Comparison of ENCODE assay signal across 9 cellular contexts in genomic region chr19:13100031-13100588, GRCh38. TPM values are rescaled to one million over a fixed set of nuclear protein-coding genes. Genes with fewer than 3 reads are reported as not detected.
DNase-seq lines count a peak whose midpoint lies in the region; ATAC-seq, FAIRE-seq and TF ChIP-seq lines count a peak whose summit lies in the region.
"Had no signal": no experiment of that assay in that cellular context is flagged by ENCODE, and none has a peak within 500 bp of the region (broad histone marks: within the 10 kb centered on the region; RNA-seq: fewer than 3 reads in every experiment).

No MANE protein-coding gene starts in this region.

- peaks cover 61% of the 10 kb centered on the region for H3K27me3 Mint-ChIP-seq in type B pancreatic cell
- peaks cover 19% of the 10 kb centered on the region for H3K27me3 Mint-ChIP-seq in osteocyte (ENCODE audit: unreplicated experiment)

- H3K36me3 ChIP-seq in MM.1S (replicated peaks; ENCODE audit: insufficient read depth, low read length) (no peaks in the 10 kb centered on the region), pancreas (peaks cover 0 to 5% (median 0%) of the 10 kb centered on the region in 3 donors)

- peaks cover 5% of the 10 kb centered on the region for H3K79me2 ChIP-seq in MM.1S (ENCODE audit: low read length)

- H3K36me3 Mint-ChIP-seq in type B pancreatic cell = no peaks in the 10 kb centered on the region
- H3K36me3 Mint-ChIP-seq in osteocyte (ENCODE audit: unreplicated experiment) = peaks cover 5% of the 10 kb centered on the region

- H3K9me3 Mint-ChIP-seq in type B pancreatic cell (no peaks in the 10 kb centered on the region), osteocyte (ENCODE audit: unreplicated experiment) (no peaks in the 10 kb centered on the region)

- TF ChIP-seq CTCF in MM.1S (IDR thresholded peaks at IDR 0.05; ENCODE audit: low read length) (no peak), type B pancreatic cell (conservative IDR thresholded peaks at IDR 0.05) (no peak), pancreas (IDR thresholded peaks at IDR 0.05) (no peak), osteocyte (IDR thresholded peaks at IDR 0.05) (no peak)

- WGBS in pancreas, 2 donors = 75 to 81% methylated on average over 12 of the region's 12 CpGs

- H3K27ac ChIP-seq in MM.1S (ENCODE audit: low read length) (no peak overlapping the region), pancreas (peak overlapping the region in 2 of 4 donors; percentile 64 to 68)

- H3K4me2 ChIP-seq in MM.1S (ENCODE audit: low read depth, low read length) = 0 out of 2 replicates have a peak overlapping the region, but pooled peaks have one; percentile 72

- DNase-seq in AML-193 (lab: John Stamatoyannopoulos, UW) = peak; percentile 48 to 64
- no peak for DNase-seq in MM.1S
- peak; percentile 57 for DNase-seq in activated effector memory CD4-positive, alpha-beta T cell treated with Interleukin-2 at 50 U/mL for 16 hours
- DNase-seq in type B pancreatic cell (ENCODE audit: extremely low spot score, unreplicated experiment) = no peak
- no peak for DNase-seq in pancreas
- no peak for DNase-seq in osteocyte (ENCODE audit: extremely low spot score, unreplicated experiment)

- peaks cover 39% of the 10 kb centered on the region for H3K4me1 ChIP-seq in MM.1S (ENCODE audit: low read length)
- peaks cover 87% of the 10 kb centered on the region for H3K4me1 ChIP-seq in mononuclear cell (ENCODE audit: insufficient read depth, low read length)
- H3K4me1 ChIP-seq in pancreas = peaks cover 0 to 7% (median 0%) of the 10 kb centered on the region in 3 donors

- peak overlapping the region; percentile 49 for H2AFZ ChIP-seq in MM.1S (ENCODE audit: low read length)

- no peaks in the 10 kb centered on the region for H3K9me3 ChIP-seq in MM.1S (replicated peaks; ENCODE audit: insufficient read depth, low read length)
- no peaks in the 10 kb centered on the region for H3K9me3 ChIP-seq in mononuclear cell (ENCODE audit: low read depth, low read length)
- H3K9me3 ChIP-seq in pancreas = no peaks in the 10 kb centered on the region

- H3K4me3 ChIP-seq in MM.1S (ENCODE audit: low read length) (no peak overlapping the region), mononuclear cell (ENCODE audit: low read length) (peak overlapping the region; percentile 38), pancreas (no peak overlapping the region)

- FAIRE-seq in pancreas (lab: Jason Lieb, UNC) = no peak
- FAIRE-seq: G401.6 had no signal

- no peak overlapping the region for H3K9ac ChIP-seq in MM.1S (ENCODE audit: low read length)

- peaks cover 38% of the 10 kb centered on the region for H3K27me3 ChIP-seq in MM.1S (replicated peaks; ENCODE audit: insufficient read depth, low read length)
- H3K27me3 ChIP-seq in mononuclear cell (ENCODE audit: insufficient read depth, low read length) = peaks cover 3% of the 10 kb centered on the region
- H3K27me3 ChIP-seq in pancreas = no peaks in the 10 kb centered on the region

- intact Hi-C loops in pancreas (cut with DNase I) = loop anchor here in 1 of 3 donors (10.0 kb wide), 1 partner anchor 135 kb away; no protein-coding TSS in a partner anchor

- peaks cover 29% of the 10 kb centered on the region for H3F3A ChIP-seq in MM.1S (ENCODE audit: insufficient read depth, low read length)

- H3K9me2 ChIP-seq in MM.1S (replicated peaks; ENCODE audit: insufficient read depth, low read length) = no peaks in the 10 kb centered on the region

- H3K4me1 Mint-ChIP-seq in type B pancreatic cell (ENCODE audit: unreplicated experiment) (peaks cover 13% of the 10 kb centered on the region), osteocyte (ENCODE audit: unreplicated experiment) (peaks cover 19% of the 10 kb centered on the region)

- H3K27ac Mint-ChIP-seq in type B pancreatic cell = peak overlapping the region; percentile 77
- H3K27ac Mint-ChIP-seq in osteocyte (ENCODE audit: unreplicated experiment) = no peak overlapping the region

- no peaks in the 10 kb centered on the region for H4K20me1 ChIP-seq in MM.1S (ENCODE audit: insufficient read depth, low read length)

- ATAC-seq in HG03280 (IDR thresholded peaks at IDR 0.05; ENCODE audit: unreplicated experiment) = no peak
- no peak for ATAC-seq in pancreas

- H3K4me3 Mint-ChIP-seq in type B pancreatic cell (peak overlapping the region; percentile 62), osteocyte (ENCODE audit: unreplicated experiment) (no peak overlapping the region)

RNA-seq across cellular contexts. Expression of gene LYL1, which starts 2.5 kb away (rescaled TPM):
- total RNA-seq in mononuclear cell (20.5 TPM), type B pancreatic cell (ENCODE audit: low replicate concordance) (0.19 TPM in 1 of 2 replicates, not detected in the other), pancreas (1 to 10 TPM in 4 of 6 donors, under 1 TPM in 2; 0.51 to 5.5 (median 1.7) TPM), osteocyte (not detected in 2 replicates)
- polyA plus RNA-seq in pancreas = 1 to 10 TPM; 2.6 to 3.6 TPM

RNA-seq across cellular contexts. Expression of gene TRMT1, which starts 16.4 kb away (rescaled TPM):
- total RNA-seq in mononuclear cell (30.7 TPM), type B pancreatic cell (ENCODE audit: low replicate concordance) (48.1 and 69.7 TPM in 2 replicates), pancreas (10 to 100 TPM; 12.7 to 29.2 (median 19.1) TPM), osteocyte (37.4 and 43.1 TPM in 2 replicates)
- 100 to 1,000 TPM in 1 of 2 donors, 10 to 100 TPM in 1; 85.5 to 108 TPM for polyA plus RNA-seq in pancreas

RNA-seq across cellular contexts. Expression of gene NACC1, which starts 18.0 kb away (rescaled TPM):
- total RNA-seq in mononuclear cell = 16.0 TPM
- 66.8 and 77.9 TPM in 2 replicates for total RNA-seq in type B pancreatic cell (ENCODE audit: low replicate concordance)
- 10 to 100 TPM in 5 of 6 donors, 1 to 10 TPM in 1; 9.8 to 25.3 (median 14.1) TPM for total RNA-seq in pancreas
- polyA plus RNA-seq in pancreas = 10 to 100 TPM in 1 of 2 donors, 1 to 10 TPM in 1; 7.0 to 19.8 TPM
- 40.4 and 45.1 TPM in 2 replicates for total RNA-seq in osteocyte

RNA-seq across cellular contexts. Expression of gene STX10, which starts 50.1 kb away (rescaled TPM):
- 71.7 TPM for total RNA-seq in mononuclear cell
- 45.2 and 46.8 TPM in 2 replicates for total RNA-seq in type B pancreatic cell (ENCODE audit: low replicate concordance)
- total RNA-seq in pancreas = 10 to 100 TPM; 14.0 to 24.6 (median 17.0) TPM
- polyA plus RNA-seq in pancreas = 10 to 100 TPM; 61.4 to 73.5 TPM
- total RNA-seq in osteocyte = 48.5 and 50.5 TPM in 2 replicates

RNA-seq across cellular contexts. Expression of gene IER2, which starts 50.1 kb away (rescaled TPM):
- total RNA-seq in mononuclear cell (222 TPM), type B pancreatic cell (ENCODE audit: low replicate concordance) (103 and 322 TPM in 2 replicates), pancreas (10 to 100 TPM; 32.4 to 59.2 (median 37.7) TPM), osteocyte (109 and 148 TPM in 2 replicates)
- polyA plus RNA-seq in pancreas = 100 to 1,000 TPM in 1 of 2 donors, 10 to 100 TPM in 1; 80.7 to 179 TPM

Comparison
In these comparisons a context has a peak if more than half of its experiments do, and no peak if none do; other contexts are left out.
1. DNase-seq: peak in AML-193 (2 of 2) and activated effector memory CD4-positive, alpha-beta T cell treated with Interleukin-2 at 50 U/mL for 16 hours (single experiment); none in MM.1S (single experiment), type B pancreatic cell (single experiment), pancreas (0 of 6) and osteocyte (single experiment).